ENCODE assay signal across 18 cellular contexts in the genomic region with DNA sequence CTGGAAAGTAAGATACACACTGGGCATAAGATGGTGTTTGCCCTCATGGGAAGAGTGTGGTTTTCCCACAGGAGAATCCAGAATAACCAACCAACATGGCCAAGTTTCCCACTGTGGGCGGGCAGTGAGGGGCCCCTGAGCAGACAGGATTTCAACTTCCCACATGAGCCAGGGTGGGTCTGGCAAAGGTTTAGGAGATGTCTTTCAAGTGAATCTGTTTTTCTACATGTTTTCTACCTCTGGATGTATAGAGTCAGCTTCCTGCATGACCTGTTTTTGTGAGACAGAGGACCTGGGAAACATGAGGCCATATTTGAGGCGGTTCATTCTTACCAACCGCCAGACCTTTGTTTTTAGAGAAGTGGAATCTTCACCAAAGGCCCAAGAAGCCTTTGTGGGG.
"Had no signal": no experiment of that assay in that cellular context is flagged by ENCODE, and none has a peak within 500 bp of the region (broad histone marks: within the 10 kb centered on the region; RNA-seq: fewer than 3 reads in every experiment).

No MANE protein-coding gene starts in this region.

- H3K4me3 ChIP-seq: heart left ventricle, lower lobe of right lung, testis, upper lobe of left lung had no signal

- H3K4me1 ChIP-seq: parathyroid adenoma, testis had no signal

- H3K9me3 ChIP-seq: heart left ventricle, lower lobe of right lung, testis, upper lobe of left lung had no signal

- H3K36me3 ChIP-seq: lower lobe of right lung, upper lobe of left lung had no signal

- H3K27ac ChIP-seq: heart left ventricle, lower lobe of right lung, parathyroid adenoma, testis, upper lobe of left lung had no signal

- DNase-seq: activated CD4-positive, alpha-beta memory T cell treated with anti-CD3 and anti-CD28 coated beads, Interleukin-2, amount 10 ng/mL, durations not matched to agents 7 days and 5 days; activated CD4-positive, alpha-beta T cell treated with anti-CD3 and anti-CD28 coated beads, Interleukin-2, amount 10 ng/mL, durations not matched to agents 24 days and 14 days; activated gamma-delta T cell treated with Interleukin-2 at 50 U/mL for 16 hours; activated T-cell treated with anti-CD3 and anti-CD28 coated beads, Interleukin-2, amount 50 U/mL, for 1 hour; aorta; caudate nucleus; effector memory CD4-positive, alpha-beta T cell; heart left ventricle; kidney; lower lobe of right lung; midbrain; stimulated activated CD4-positive, alpha-beta T cell treated with anti-CD3 and anti-CD28 coated beads, Interleukin-15, amount 100 ng/mL, for 24 hours; stimulated activated CD8-positive, alpha-beta memory T cell treated with anti-CD3 and anti-CD28 coated beads, Interleukin-4, amount 100 ng/mL, for 48 hours; stimulated activated naive CD4-positive, alpha-beta T cell; T1000; testis; upper lobe of left lung had no signal

- H3K27me3 ChIP-seq: heart left ventricle, testis, upper lobe of left lung had no signal

- H3K79me2 ChIP-seq: parathyroid adenoma had no signal

- H2AFZ ChIP-seq: parathyroid adenoma had no signal
